Comparison of ENCODE assay signal across 20 cellular contexts in genomic region chr15:22869856-22870255, GRCh38. TPM values are rescaled to one million over a fixed set of nuclear protein-coding genes. Genes with fewer than 3 reads are reported as not detected.
A peak's percentile ranks its signal among the peaks of the same experiment; 100 is the strongest.
DNase-seq lines count a peak whose midpoint lies in the region; ATAC-seq, FAIRE-seq and TF ChIP-seq lines count a peak whose summit lies in the region.
"Had no signal": no experiment of that assay in that cellular context is flagged by ENCODE, and none has a peak within 500 bp of the region (broad histone marks: within the 10 kb centered on the region; RNA-seq: fewer than 3 reads in every experiment).

No MANE protein-coding gene starts in this region.

- no peak for TF ChIP-seq EP300 in GM12878 (IDR thresholded peaks at IDR 0.05; ENCODE audit: borderline replicate concordance in 1 of 2, control insufficient read depth in 1 of 2, low read depth in 2 of 2, low read length in 2 of 2)

- H4K20me1 ChIP-seq in GM23338 (replicated peaks; ENCODE audit: insufficient read depth) (peaks cover 16% of the 10 kb centered on the region; the same call in 1 of the 2 replicates), GM12878 (ENCODE audit: control insufficient read depth, insufficient read depth) (no peaks in the 10 kb centered on the region; the same call in 1 of the 2 replicates)

- SMC1A ChIA-PET in GM12878 (lab: Charles Lee; ENCODE audit: uncharacterized antibody, unreplicated experiment) = interaction anchor here (1.5 kb wide), 1 partner anchor 68 kb away, joined by 4 read pairs; no protein-coding TSS in a partner anchor

- peaks cover 8% of the 10 kb centered on the region; the same call in 1 of the 2 replicates for H3K79me2 ChIP-seq in GM23338 (replicated peaks; ENCODE audit: insufficient read depth)
- no peaks in the 10 kb centered on the region for H3K79me2 ChIP-seq in GM12878 (ENCODE audit: control insufficient read depth, insufficient read depth, low read length)

- POLR2A ChIA-PET in GM12878 (lab: Charles Lee) = interaction anchor here (1.0 kb wide), 1 partner anchor 30 kb away, joined by 5 read pairs; no protein-coding TSS in a partner anchor

- H3F3A ChIP-seq in GM23338 (replicated peaks; ENCODE audit: low read depth) = 0 out of 2 replicates have a peak, but pooled peaks cover 3% of the 10 kb centered on the region

- no peak overlapping the region for H3K9ac ChIP-seq in GM12878 (ENCODE audit: control insufficient read depth, insufficient read depth, low read length)
- H3K9ac ChIP-seq: BLaER1 treated with 17β-estradiol and CSF1 and Interleukin-3, amounts not matched to agents 10 nM and 100 nM had no signal

- H3K4me3 ChIP-seq in GM23338 (no peak overlapping the region), GM12878 (no peak overlapping the region)
- H3K4me3 ChIP-seq: BLaER1 treated with 17β-estradiol and CSF1 and Interleukin-3, amounts not matched to agents 10 nM and 100 nM; HAP-1 had no signal

- CTCF ChIA-PET in GM12878 (lab: Yijun Ruan, JAX) = no interaction called here

- TF ChIP-seq POLR2A in GM15510 (IDR thresholded peaks at IDR 0.05; ENCODE audit: borderline replicate concordance, extremely low read depth, insufficient read length) = peak; percentile 13
- peak; percentile 54; the same call in 1 of the 2 replicates for TF ChIP-seq POLR2A in GM12878 (IDR thresholded peaks at IDR 0.05; ENCODE audit: low read depth, low read length)

- DNase-seq in GM23338 (ENCODE audit: low spot score) = no peak
- DNase-seq in GM12878 (ENCODE audit: low read depth, low spot score) = no peak
- DNase-seq in CD1c-positive myeloid dendritic cell (ENCODE audit: extremely low spot score) = no peak
- no peak for DNase-seq in activated CD8-positive, alpha-beta memory T cell treated with anti-CD3 and anti-CD28 coated beads, Interleukin-2, amount 50 U/mL, for 4 hours
- no peak for DNase-seq in 8988T
- DNase-seq in activated CD4-positive, alpha-beta T cell treated with anti-CD3 and anti-CD28 coated beads for 48 hours = no peak
- DNase-seq: CD4-positive, CD25-positive, alpha-beta regulatory T cell; CD8-positive, alpha-beta memory T cell; COR-L47; GF-D8; Kasumi-1; KG1 had no signal

- H3K4me3 Mint-ChIP-seq in GM23338 = no peak overlapping the region
- H3K4me3 Mint-ChIP-seq: B cell; CD4-positive, CD25-positive, alpha-beta regulatory T cell; CD8-positive, alpha-beta memory T cell; IgD-negative memory B cell had no signal

- no peak overlapping the region for H3K4me2 ChIP-seq in GM23338
- no peak overlapping the region for H3K4me2 ChIP-seq in GM12878 (ENCODE audit: control insufficient read depth, insufficient read depth)
- H3K4me2 ChIP-seq: BLaER1 treated with 17β-estradiol and CSF1 and Interleukin-3, amounts not matched to agents 10 nM and 100 nM had no signal

- H3K9me3 ChIP-seq in GM12878 (replicated peaks; ENCODE audit: control insufficient read depth, insufficient read depth, low read length) = no peaks in the 10 kb centered on the region
- H3K9me3 ChIP-seq: BLaER1 treated with 17β-estradiol and CSF1 and Interleukin-3, amounts not matched to agents 10 nM and 100 nM; HAP-1 had no signal

- H3K4me1 Mint-ChIP-seq in GM23338 = peaks cover 18% of the 10 kb centered on the region
- H3K4me1 Mint-ChIP-seq: B cell; CD4-positive, CD25-positive, alpha-beta regulatory T cell had no signal

- no TSS peak for BruUV-seq in GM12878 (replicated peaks; lab: Mats Ljungman, UMichigan)

- H3K36me3 Mint-ChIP-seq in GM23338 (ENCODE audit: low read depth) = peaks cover 86% of the 10 kb centered on the region

- H2AFZ ChIP-seq in GM23338 = no peak overlapping the region
- no peak overlapping the region for H2AFZ ChIP-seq in GM12878 (ENCODE audit: control insufficient read depth, low read depth, low read length)

- H3K4me1 ChIP-seq in GM23338 (ENCODE audit: insufficient read depth) (no peaks in the 10 kb centered on the region), GM12878 (ENCODE audit: control insufficient read depth, insufficient read depth, low read length) (no peaks in the 10 kb centered on the region)
- H3K4me1 ChIP-seq: HAP-1 had no signal

- no peaks in the 10 kb centered on the region for H3K9me2 ChIP-seq in GM23338 (ENCODE audit: insufficient read depth)

- peak overlapping the region; percentile 61; the same call in 1 of the 2 replicates for H3K27ac ChIP-seq in GM23338 (ENCODE audit: low read depth)
- H3K27ac ChIP-seq in GM12878 (ENCODE audit: control insufficient read depth, insufficient read depth) = no peak overlapping the region
- H3K27ac ChIP-seq: BLaER1 treated with 17β-estradiol and CSF1 and Interleukin-3, amounts not matched to agents 10 nM and 100 nM had no signal

- 97% methylated on average over 12 of the region's 12 CpGs for WGBS in GM12878 (ENCODE audit: insufficient coverage, insufficient replicate concordance, low lambda C conversion rate, missing lambda C conversion rate)

- TF ChIP-seq RAD21 in GM12878 (IDR thresholded peaks at IDR 0.05; ENCODE audit: insufficient read depth, low read depth, low read length) = no peak

- H3K27me3 ChIP-seq in GM23338 (ENCODE audit: insufficient read depth) (no peaks in the 10 kb centered on the region), GM12878 (replicated peaks in 1 of 2; ENCODE audit: control insufficient read depth in 2 of 2, insufficient read depth in 2 of 2, low read length in 1 of 2) (no peaks in the 10 kb centered on the region)
- H3K27me3 ChIP-seq: BLaER1 treated with 17β-estradiol and CSF1 and Interleukin-3, amounts not matched to agents 10 nM and 100 nM had no signal

- no peaks in the 10 kb centered on the region for H3K9me3 Mint-ChIP-seq in GM23338
- H3K9me3 Mint-ChIP-seq: CD4-positive, CD25-positive, alpha-beta regulatory T cell; IgD-negative memory B cell had no signal

- H3K27me3 Mint-ChIP-seq in GM23338 (ENCODE audit: insufficient read depth, low read depth, poor library complexity) = peaks cover 13% of the 10 kb centered on the region
- H3K27me3 Mint-ChIP-seq: B cell; CD4-positive, CD25-positive, alpha-beta regulatory T cell; CD8-positive, alpha-beta memory T cell; IgD-negative memory B cell had no signal

- FAIRE-seq in GM12878 (lab: Jason Lieb, UNC) = no peak
- FAIRE-seq: D721Med, GM18507, HTR-8/SVneo had no signal

- no peak overlapping the region for H3K27ac Mint-ChIP-seq in GM23338
- H3K27ac Mint-ChIP-seq: B cell, IgD-negative memory B cell had no signal

- H3K36me3 ChIP-seq in GM23338 (ENCODE audit: insufficient read depth) (peaks cover 32% of the 10 kb centered on the region), GM12878 (ENCODE audit: control insufficient read depth in 2 of 2, insufficient read depth in 2 of 2, low read length in 1 of 2) (peaks cover 12 to 53% of the 10 kb centered on the region in 2 experiments)

- intact Hi-C loops in GM12878 (cut with micrococcal nuclease; ENCODE audit: unreplicated experiment) = no loop called here

- TF ChIP-seq CTCF in GM23338 (conservative IDR thresholded peaks at IDR 0.05; ENCODE audit: low read depth in 2 of 2) (no peak), GM12878 (IDR thresholded peaks at IDR 0.05 in 2 of 3, conservative IDR thresholded peaks at IDR 0.05 in 1 of 3; ENCODE audit: control insufficient read depth in 2 of 3, extremely low read depth in 1 of 3, insufficient read depth in 1 of 3, low read depth in 3 of 3, low read length in 3 of 3) (no peak)

- ATAC-seq in GM23338 (no peak), GM12878 (no peak)

- in situ Hi-C loops in GM12878 (cut with MboI) = no loop called here

- RAD21 ChIA-PET in GM12878 (lab: Charles Lee; ENCODE audit: unreplicated experiment) = no interaction called here

TF ChIP-seq in GM23338, 12 proteins besides CTCF, POLR2A, EP300 and RAD21 (continues in another document):
- no peak for TF ChIP-seq EZH2phosphoT487 (IDR thresholded peaks at IDR 0.05; ENCODE audit: unreplicated experiment)

TF ChIP-seq in GM12878, 131 proteins besides CTCF, POLR2A, EP300 and RAD21 (continues in another document):
- TF ChIP-seq SPI1 (IDR thresholded peaks at IDR 0.05; ENCODE audit: borderline replicate concordance, insufficient read depth, low read depth, low read length) (no peak), PBX3 (IDR thresholded peaks at IDR 0.05; ENCODE audit: insufficient replicate concordance, low read depth, low read length) (no peak), CREM (IDR thresholded peaks at IDR 0.05; ENCODE audit: low read depth) (no peak), SREBF2 (IDR thresholded peaks at IDR 0.05; ENCODE audit: low read length) (no peak), MYC (IDR thresholded peaks at IDR 0.05; ENCODE audit: insufficient read depth, insufficient read length, insufficient replicate concordance, low read length, severe bottlenecking) (no peak), PAX5 (IDR thresholded peaks at IDR 0.05; ENCODE audit: borderline replicate concordance, low read depth, low read length) (no peak)

RNA-seq across cellular contexts. Expression of gene NIPA2, which starts 31.4 kb away (rescaled TPM):
- 96.2 and 105 TPM in 2 replicates for total RNA-seq in GM23338 (2014; rRNA removed; shearing (Covaris generic))
- 30.2 and 35.0 TPM in 2 replicates for polyA plus RNA-seq in GM23338 (2016; fragmentation: Nextera tagmentation; extraction: Ambion mirVana)
- 103 and 122 TPM in 2 replicates for total RNA-seq in GM12878 (2013; cell fraction: nucleolus; rRNA removed)
- 111 and 133 TPM in 2 replicates for total RNA-seq in GM12878 (2014; rRNA removed)
- 88.8 and 91.6 TPM in 2 replicates for total RNA-seq in GM12878 (2014; rRNA removed; fragmentation: Illumina TruSeq; extraction: Trizol)
- 107 and 108 TPM in 2 replicates for total RNA-seq in GM12878 (2021)
- polyA plus RNA-seq in GM12878 (2011; ENCODE audit: low read depth) = 43.2 TPM
- 90.4 and 117 TPM in 2 replicates for polyA plus RNA-seq in GM12878 (2011; rRNA removed)
- polyA plus RNA-seq in GM12878 (2011; cell fraction: cytosol; rRNA removed) = 41.8 and 46.8 TPM in 2 replicates
- 35.7 and 41.2 TPM in 2 replicates for polyA plus RNA-seq in GM12878 (2011; cell fraction: nucleus; rRNA removed)
- polyA plus RNA-seq in GM12878 (2012) = 48.8 and 52.2 TPM in 2 replicates
- 92.5 and 127 TPM in 2 replicates for polyA plus RNA-seq in GM12878 (2014; fragmentation: Illumina TruSeq; extraction: Trizol)
- polyA plus RNA-seq in GM12878 (2014; fragmentation: Nextera tagmentation; extraction: Ambion mirVana) = 10 to 100 TPM; 24.4 to 36.3 TPM
- polyA plus RNA-seq in GM12878 (2014; rRNA removed) = 98.2 and 100 TPM in 2 replicates
- polyA plus RNA-seq in GM12878 (2016; fragmentation: Nextera tagmentation; extraction: Ambion mirVana) = 100 to 1,000 TPM; 148 to 159 TPM
- polyA minus RNA-seq in GM12878 (2011; rRNA and poly(A)+ RNA removed) = 42.5 and 50.8 TPM in 2 replicates
- polyA minus RNA-seq in GM12878 (2011; cell fraction: cytosol; rRNA and poly(A)+ RNA removed) = 27.1 and 33.2 TPM in 2 replicates
- 36.9 and 55.8 TPM in 2 replicates for polyA minus RNA-seq in GM12878 (2011; cell fraction: nucleus; rRNA and poly(A)+ RNA removed)
